ENCODE assay signal across 8 cellular contexts in genomic region chr21:42218836-42219605, GRCh38. TPM values are rescaled to one million over a fixed set of nuclear protein-coding genes. Genes with fewer than 3 reads are reported as not detected.
DNase-seq lines count a peak whose midpoint lies in the region; ATAC-seq, FAIRE-seq and TF ChIP-seq lines count a peak whose summit lies in the region.

ABCG1 (plus strand) TSS chr21:42219140; CDS start chr21:42219263, 123 bp downstream.

- DNase-seq in NCI-H226 (peak; percentile 59), frontal cortex (ENCODE audit: low spot score in 2 of 2) (peak; percentile 85 to 86), urothelium cell line (ENCODE audit: low spot score) (peak; percentile 68), A172 (ENCODE audit: low spot score) (no peak)
- peak; percentile 83 for DNase-seq in activated effector memory CD4-positive, alpha-beta T cell treated with anti-CD3 and anti-CD28 coated beads, Interleukin-2, amount 50 U/mL, for 16 hours

- FAIRE-seq in frontal cortex (lab: Jason Lieb, UNC) (no peak), urothelium cell line (lab: Jason Lieb, UNC) (no peak)

- peak; percentile 21 for TF ChIP-seq EP300 in neural cell (conservative IDR thresholded peaks at IDR 0.05; ENCODE audit: poor library complexity, severe bottlenecking)

- peak within 1 kb of the TSS; percentile 94 for H3K27ac ChIP-seq in neural cell (ENCODE audit: low read length)

- H2AFZ ChIP-seq in neural cell (ENCODE audit: low read depth, low read length), result peak within 1 kb of the TSS; percentile 65

- no peaks in the 10 kb centered on the region for H3K9me3 ChIP-seq in neural cell (ENCODE audit: low read length)

- H3K9ac ChIP-seq in neural cell (ENCODE audit: low read length), result peak within 1 kb of the TSS; percentile 93

- no peaks in the 10 kb centered on the region for H4K20me1 ChIP-seq in neural cell (ENCODE audit: insufficient read depth)

- H3K4me3 ChIP-seq in neural cell (ENCODE audit: low read length), result peak within 1 kb of the TSS; percentile 98

- H3K79me2 ChIP-seq in neural cell (replicated peaks; ENCODE audit: insufficient read depth, low read length), result peaks cover 14% of the 10 kb centered on the region

- TF ChIP-seq CTCF in neural cell (IDR thresholded peaks at IDR 0.05; ENCODE audit: poor library complexity, severe bottlenecking), result no peak

- no peaks in the 10 kb centered on the region for H3K9me2 ChIP-seq in neural cell (ENCODE audit: insufficient read depth, low read length)

- peak; percentile 56 for TF ChIP-seq POLR2A in GM18505 (IDR thresholded peaks at IDR 0.05; ENCODE audit: borderline replicate concordance, extremely low read depth, insufficient read depth, insufficient read length)

- no peaks in the 10 kb centered on the region for H3K36me3 ChIP-seq in neural cell (ENCODE audit: insufficient read depth, low read length)

- no peaks in the 10 kb centered on the region for H3F3A ChIP-seq in neural cell (ENCODE audit: insufficient read depth, low read length, poor library complexity, severe bottlenecking)

- H3K27me3 ChIP-seq in neural cell (ENCODE audit: insufficient read depth, low read depth, low read length), result no peaks in the 10 kb centered on the region

- peak; percentile 47 for TF ChIP-seq RAD21 in neural cell (conservative IDR thresholded peaks at IDR 0.05)

- ATAC-seq in GM18505 (IDR thresholded peaks at IDR 0.05; ENCODE audit: unreplicated experiment) (no peak), GM18870 (IDR thresholded peaks at IDR 0.05; ENCODE audit: unreplicated experiment) (no peak)

- H3K4me2 ChIP-seq in neural cell (ENCODE audit: low read length), result peak within 1 kb of the TSS; percentile 95

TF ChIP-seq in neural cell, 6 proteins besides CTCF, POLR2A, EP300 and RAD21:
- TF ChIP-seq TAF1 (IDR thresholded peaks at IDR 0.05; ENCODE audit: low read depth), result no peak
- TF ChIP-seq MXI1 (conservative IDR thresholded peaks at IDR 0.05; ENCODE audit: poor library complexity, severe bottlenecking), result peak; percentile 61
- peak; percentile 46 for TF ChIP-seq SMC3 (conservative IDR thresholded peaks at IDR 0.05; ENCODE audit: poor library complexity)
- TF ChIP-seq POLR2AphosphoS5 (IDR thresholded peaks at IDR 0.05), result peak; percentile 76
- TF ChIP-seq REST (IDR thresholded peaks at IDR 0.05; ENCODE audit: borderline replicate concordance), result peak; percentile 14
- TF ChIP-seq EZH2 (IDR thresholded peaks at IDR 0.05; ENCODE audit: borderline replicate concordance, insufficient read depth, low read length, poor library complexity, severe bottlenecking), result no peak
TF ChIP-seq in neural cell: peak in this region for 4.

RNA-seq across cellular contexts. Expression of gene ABCG1, which starts in this region (rescaled TPM):
- total RNA-seq in frontal cortex, result 13.0 TPM
- 14.2 and 17.1 TPM in 2 replicates for polyA plus RNA-seq in neural cell
- 33.4 and 38.4 TPM in 2 replicates for polyA minus RNA-seq in neural cell
- 2.5 and 2.9 TPM in 2 replicates for total RNA-seq in A172 (2014; rRNA removed; shearing (Covaris generic))
